In the genomic region with DNA sequence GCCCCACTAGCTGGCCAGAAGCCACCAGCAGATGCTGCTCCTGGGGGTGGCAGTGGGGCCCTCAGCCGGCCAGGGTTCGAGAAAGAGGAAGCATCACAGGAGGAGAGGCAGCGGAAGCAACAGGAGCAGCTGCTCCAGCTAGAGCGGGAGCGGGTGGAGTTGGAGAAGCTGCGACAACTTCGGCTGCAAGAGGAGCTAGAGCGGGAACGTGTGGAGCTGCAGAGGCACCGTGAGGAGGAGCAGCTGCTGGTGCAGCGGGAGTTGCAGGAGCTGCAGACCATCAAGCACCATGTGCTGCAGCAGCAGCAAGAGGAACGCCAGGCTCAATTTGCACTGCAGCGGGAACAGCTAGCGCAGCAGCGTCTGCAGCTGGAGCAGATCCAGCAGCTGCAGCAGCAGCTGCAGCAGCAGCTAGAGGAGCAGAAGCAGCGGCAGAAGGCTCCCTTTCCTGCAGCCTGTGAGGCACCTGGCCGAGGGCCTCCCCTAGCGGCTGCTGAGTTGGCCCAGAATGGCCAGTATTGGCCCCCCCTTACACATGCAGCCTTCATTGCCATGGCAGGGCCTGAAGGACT, we compare ENCODE assay signal across 16 cellular contexts. TPM values are rescaled to one million over a fixed set of nuclear protein-coding genes. Genes with fewer than 3 reads are reported as not detected.
A peak's percentile ranks its signal among the peaks of the same experiment; 100 is the strongest.
DNase-seq lines count a peak whose midpoint lies in the region; TF ChIP-seq lines count a peak whose summit lies in the region.
"Had no signal": no experiment of that assay in that cellular context is flagged by ENCODE, and none has a peak within 500 bp of the region (broad histone marks: within the 10 kb centered on the region; RNA-seq: fewer than 3 reads in every experiment).

No MANE protein-coding gene starts in this region.

- no peaks in the 10 kb centered on the region for H3K36me3 Mint-ChIP-seq in neural crest cell (ENCODE audit: low read depth)
- H3K36me3 Mint-ChIP-seq: activated naive CD8-positive, alpha-beta T cell had no signal

- H3K27ac ChIP-seq in angular gyrus (ENCODE audit: low read depth, low read length), result peak overlapping the region; percentile 17
- H3K27ac ChIP-seq in adrenal gland, result no peak overlapping the region

- peak overlapping the region; percentile 43 for H3K27ac Mint-ChIP-seq in neural crest cell (ENCODE audit: unreplicated experiment)
- H3K27ac Mint-ChIP-seq: activated naive CD8-positive, alpha-beta T cell; dendritic cell treated with granulocyte-macrophage colony-stimulating factor and Interleukin-4, amounts not matched to agents 40 ng/mL and 50 ng/mL, for 4 days had no signal

- H3K9me3 Mint-ChIP-seq in neural crest cell, result no peaks in the 10 kb centered on the region
- H3K9me3 Mint-ChIP-seq: dendritic cell treated with granulocyte-macrophage colony-stimulating factor and Interleukin-4, amounts not matched to agents 40 ng/mL and 50 ng/mL, for 4 days had no signal

- DNase-seq in NOMO-1 (lab: John Stamatoyannopoulos, UW; ENCODE audit: unreplicated experiment in 2 of 2), result peak; percentile 14 to 32
- DNase-seq in NOMO-1 treated with dmso at 0.1 percent for 144 hours (lab: John Stamatoyannopoulos, UW; ENCODE audit: unreplicated experiment), result no peak
- DNase-seq in HT-29 (ENCODE audit: low spot score), result peak; percentile 4
- no peak for DNase-seq in neural crest cell (ENCODE audit: low read depth, low spot score)
- DNase-seq in adrenal gland, result no peak
- no peak for DNase-seq in erythroblast (lab: John Stamatoyannopoulos, UW)
- DNase-seq in stimulated activated CD8-positive, alpha-beta memory T cell treated with anti-CD3 and anti-CD28 coated beads, Interleukin-4, amount 100 ng/mL, for 48 hours, result no peak
- DNase-seq: activated CD8-positive, alpha-beta memory T cell treated with anti-CD3 and anti-CD28 coated beads, Interleukin-2, amount 50 U/mL, for 48 hours; DND-41; NCI-H1105 treated with DMSO at 0.1 percent for 48 hours; NCI-H510A; Right ventricle myocardium superior had no signal

- TF ChIP-seq POLR2A in adrenal gland (IDR thresholded peaks at IDR 0.05) (no peak), erythroblast (IDR thresholded peaks at IDR 0.05; ENCODE audit: low read length) (no peak)

- no peak for TF ChIP-seq CTCF in neural crest cell (conservative IDR thresholded peaks at IDR 0.05)
- TF ChIP-seq CTCF in adrenal gland (IDR thresholded peaks at IDR 0.05), result no peak

- H3K9me3 ChIP-seq in adrenal gland (replicated peaks in 1 of 3), result no peaks in the 10 kb centered on the region
- H3K9me3 ChIP-seq: HAP-1 had no signal

- intact Hi-C loops in adrenal gland (cut with DNase I), result no loop called here

- no peaks in the 10 kb centered on the region for H3K36me3 ChIP-seq in adrenal gland (replicated peaks in 1 of 2)
- H3K36me3 ChIP-seq: HAP-1 had no signal

- no peaks in the 10 kb centered on the region for H3K27me3 ChIP-seq in adrenal gland

- no peak overlapping the region for H3K4me3 Mint-ChIP-seq in neural crest cell
- H3K4me3 Mint-ChIP-seq: activated naive CD8-positive, alpha-beta T cell; dendritic cell treated with granulocyte-macrophage colony-stimulating factor and Interleukin-4, amounts not matched to agents 40 ng/mL and 50 ng/mL, for 4 days had no signal

- H3K27me3 Mint-ChIP-seq in neural crest cell (ENCODE audit: low read depth), result no peaks in the 10 kb centered on the region
- H3K27me3 Mint-ChIP-seq: activated naive CD8-positive, alpha-beta T cell had no signal

- H3K4me1 Mint-ChIP-seq in neural crest cell, result no peaks in the 10 kb centered on the region

- H3K4me1 ChIP-seq in adrenal gland (replicated peaks in 1 of 2), result peaks cover 0 to 5% of the 10 kb centered on the region in 2 donors
- H3K4me1 ChIP-seq: HAP-1 had no signal

- 76 to 81% (median 80%) methylated on average over 16 to 18 of the region's 18 CpGs for WGBS in adrenal gland, 4 donors

- H3K4me3 ChIP-seq in adrenal gland, result no peak overlapping the region
- H3K4me3 ChIP-seq: HAP-1 had no signal

RNA-seq across cellular contexts. Expression of a gene that starts 17.5 kb away (rescaled TPM):
- total RNA-seq in HT-29 (2014; rRNA removed; shearing (Covaris generic)), result 246 and 254 TPM in 2 replicates
- total RNA-seq in neural crest cell (150 and 162 TPM in 2 replicates), adrenal gland (100 to 1,000 TPM in 6 of 8 donors, 10 to 100 TPM in 2; 86.6 to 158 (median 126) TPM)
- polyA plus RNA-seq in adrenal gland, result 100 to 1,000 TPM in 1 of 3 donors, 10 to 100 TPM in 2; 36.5 to 124 (median 45.9) TPM

RNA-seq across cellular contexts. Expression of a gene that starts 32.6 kb away (rescaled TPM):
- total RNA-seq in HT-29 (2014; rRNA removed; shearing (Covaris generic)), result 2.2 and 3.3 TPM in 2 replicates
- total RNA-seq in neural crest cell, result 15.0 and 18.1 TPM in 2 replicates
- 10 to 100 TPM; 13.4 to 92.0 (median 36.4) TPM for total RNA-seq in adrenal gland
- 100 to 1,000 TPM in 2 of 3 donors, 1 to 10 TPM in 1; 7.5 to 241 (median 240) TPM for polyA plus RNA-seq in adrenal gland

RNA-seq across cellular contexts. Expression of a gene that starts 32.7 kb away (rescaled TPM):
- total RNA-seq in HT-29 (2014; rRNA removed; shearing (Covaris generic)), result 22.4 and 24.3 TPM in 2 replicates
- total RNA-seq in neural crest cell (42.4 and 44.9 TPM in 2 replicates), adrenal gland (10 to 100 TPM; 19.5 to 62.3 (median 38.3) TPM)
- polyA plus RNA-seq in adrenal gland, result 10 to 100 TPM; 35.1 to 59.6 (median 48.8) TPM

Comparison
In these comparisons a context has a peak if more than half of its experiments do, and no peak if none do; other contexts are left out.
1. DNase-seq: peak in NOMO-1 (2 of 2) and HT-29 (single experiment); none in NOMO-1 treated with dmso at 0.1 percent for 144 hours (single experiment), neural crest cell (single experiment), adrenal gland (0 of 7), erythroblast (0 of 2) and stimulated activated CD8-positive, alpha-beta memory T cell treated with anti-CD3 and anti-CD28 coated beads, Interleukin-4, amount 100 ng/mL, for 48 hours (single experiment).